ENCODE assay signal across 15 cellular contexts in the genomic region with DNA sequence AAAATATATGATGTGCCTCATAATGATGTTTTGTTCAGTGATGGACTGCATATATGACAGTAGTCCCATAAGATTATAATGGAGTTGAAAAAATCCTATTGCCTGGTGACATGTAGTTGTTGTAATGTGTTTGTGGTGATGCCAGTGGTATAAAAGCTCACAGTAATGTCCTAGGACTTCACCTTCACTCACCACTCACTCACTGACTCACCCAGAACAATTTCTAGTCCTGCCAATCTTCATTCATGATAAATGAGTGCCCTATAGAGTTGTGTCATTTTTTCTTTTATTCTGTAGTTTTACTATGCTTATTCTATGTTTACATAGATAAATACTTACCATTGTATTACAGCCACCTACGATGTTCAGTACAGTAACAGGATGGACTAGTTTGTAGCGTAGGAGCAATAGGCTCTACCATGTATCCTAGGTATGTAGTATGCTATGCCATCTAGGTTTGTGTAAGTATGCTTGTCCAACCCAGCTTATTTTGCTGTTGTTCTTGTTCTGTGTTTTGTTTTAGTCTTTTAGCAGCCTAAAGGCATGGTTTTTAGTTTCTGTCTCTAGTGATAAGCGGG. TPM values are rescaled to one million over a fixed set of nuclear protein-coding genes. Genes with fewer than 3 reads are reported as not detected.
DNase-seq lines count a peak whose midpoint lies in the region; ATAC-seq and TF ChIP-seq lines count a peak whose summit lies in the region.
"Had no signal": no experiment of that assay in that cellular context is flagged by ENCODE, and none has a peak within 500 bp of the region (broad histone marks: within the 10 kb centered on the region; RNA-seq: fewer than 3 reads in every experiment).

No MANE protein-coding gene starts in this region.

- TF ChIP-seq CTCF in RWPE1 (conservative IDR thresholded peaks at IDR 0.05; ENCODE audit: low read depth) (no peak), foreskin keratinocyte (conservative IDR thresholded peaks at IDR 0.05) (no peak), smooth muscle cell (IDR thresholded peaks at IDR 0.05; ENCODE audit: borderline replicate concordance, insufficient read depth, poor library complexity, severe bottlenecking) (no peak)

- H3K9ac ChIP-seq in smooth muscle cell (ENCODE audit: low read depth), result no peak overlapping the region

- no peaks in the 10 kb centered on the region for H3K9me3 ChIP-seq in smooth muscle cell (replicated peaks; ENCODE audit: low read depth)
- H3K9me3 ChIP-seq: lower lobe of right lung, upper lobe of left lung had no signal

- POLR2A ChIA-PET in RWPE1 (lab: Yijun Ruan, JAX; ENCODE audit: low non-redundant PET), result no interaction called here

- H2AFZ ChIP-seq in smooth muscle cell (ENCODE audit: low read depth), result no peak overlapping the region

- ATAC-seq in foreskin keratinocyte (peak; percentile 95), GM18502 (IDR thresholded peaks at IDR 0.05; ENCODE audit: poor library complexity, unreplicated experiment) (no peak), HG03025 (IDR thresholded peaks at IDR 0.05; ENCODE audit: low FRiP score, unreplicated experiment) (no peak), HG03521 (IDR thresholded peaks at IDR 0.05; ENCODE audit: unreplicated experiment) (no peak)
- ATAC-seq: K562, lower lobe of right lung had no signal

- no peaks in the 10 kb centered on the region for H3K27me3 Mint-ChIP-seq in activated T-cell treated with anti-CD3 and anti-CD28 coated beads, Interleukin-2, amount 50 U/mL, for 24 hours
- H3K27me3 Mint-ChIP-seq: activated B cell treated with CpG ODN at 0.5 μM for 24 hours, brain had no signal

- H3K27ac Mint-ChIP-seq in activated T-cell treated with anti-CD3 and anti-CD28 coated beads, Interleukin-2, amount 50 U/mL, for 24 hours, result peak overlapping the region; percentile 4
- H3K27ac Mint-ChIP-seq: activated B cell treated with CpG ODN at 0.5 μM for 24 hours, brain had no signal

- H4K20me1 ChIP-seq in smooth muscle cell (ENCODE audit: low read depth), result peaks cover 99% of the 10 kb centered on the region

- WGBS in smooth muscle cell (ENCODE audit: low lambda C conversion rate), result 95% methylated on average over 3 of the region's 3 CpGs

- peaks cover 52% of the 10 kb centered on the region for H3K4me1 Mint-ChIP-seq in activated T-cell treated with anti-CD3 and anti-CD28 coated beads, Interleukin-2, amount 50 U/mL, for 24 hours (ENCODE audit: low read depth)
- H3K4me1 Mint-ChIP-seq: brain had no signal

- no peaks in the 10 kb centered on the region for H3K36me3 ChIP-seq in smooth muscle cell (ENCODE audit: low read depth)

- H3K27me3 ChIP-seq in foreskin keratinocyte, result no peaks in the 10 kb centered on the region
- no peaks in the 10 kb centered on the region for H3K27me3 ChIP-seq in smooth muscle cell (ENCODE audit: low read depth)
- H3K27me3 ChIP-seq: upper lobe of left lung had no signal

- H3K4me2 ChIP-seq in smooth muscle cell, result no peak overlapping the region

- no peaks in the 10 kb centered on the region for H3F3A ChIP-seq in smooth muscle cell (ENCODE audit: low read depth)

- H3K27ac ChIP-seq in RWPE1 (no peak overlapping the region), foreskin keratinocyte (no peak overlapping the region), smooth muscle cell (ENCODE audit: low read depth) (peak overlapping the region; percentile 24)
- H3K27ac ChIP-seq: lower lobe of right lung, upper lobe of left lung had no signal

- no peaks in the 10 kb centered on the region for H3K4me1 ChIP-seq in foreskin keratinocyte
- H3K4me1 ChIP-seq in smooth muscle cell (ENCODE audit: low read depth), result no peaks in the 10 kb centered on the region

- H3K79me2 ChIP-seq in smooth muscle cell (ENCODE audit: low read depth), result peaks cover 87% of the 10 kb centered on the region

- no peaks in the 10 kb centered on the region for H3K9me3 Mint-ChIP-seq in activated T-cell treated with anti-CD3 and anti-CD28 coated beads, Interleukin-2, amount 50 U/mL, for 24 hours
- H3K9me3 Mint-ChIP-seq: activated B cell treated with CpG ODN at 0.5 μM for 24 hours, brain had no signal

- H3K4me3 ChIP-seq in smooth muscle cell, result no peak overlapping the region
- H3K4me3 ChIP-seq: K562, lower lobe of right lung, upper lobe of left lung had no signal

- CTCF ChIA-PET in RWPE1 (lab: Yijun Ruan, JAX), result no interaction called here

- peaks cover 70% of the 10 kb centered on the region for H3K36me3 Mint-ChIP-seq in activated T-cell treated with anti-CD3 and anti-CD28 coated beads, Interleukin-2, amount 50 U/mL, for 24 hours (ENCODE audit: low read depth)

- no peak overlapping the region for H3K4me3 Mint-ChIP-seq in activated T-cell treated with anti-CD3 and anti-CD28 coated beads, Interleukin-2, amount 50 U/mL, for 24 hours
- H3K4me3 Mint-ChIP-seq: activated B cell treated with CpG ODN at 0.5 μM for 24 hours, brain had no signal

- no peak for DNase-seq in activated T-cell treated with anti-CD3 and anti-CD28 coated beads, Interleukin-2, amount 50 U/mL, for 24 hours
- DNase-seq in activated T-cell treated with anti-CD3 and anti-CD28 coated beads, Interleukin-2, amount 50 U/mL, for 48 hours, result no peak
- DNase-seq in RWPE1 (ENCODE audit: low spot score), result peak; percentile 13
- peak; percentile 53 to 75 for DNase-seq in foreskin keratinocyte
- no peak for DNase-seq in smooth muscle cell (lab: John Stamatoyannopoulos, UW; ENCODE audit: unreplicated experiment)
- DNase-seq: activated B cell treated with CpG ODN at 0.5 μM for 24 hours, hypothalamus, lower lobe of right lung, NCI-H1694 treated with DMSO at 0.1 percent for 48 hours, upper lobe of left lung had no signal

RNA-seq across cellular contexts. Expression of a gene that starts 19.8 kb away (rescaled TPM):
- 72.8 and 74.1 TPM in 2 replicates for total RNA-seq in foreskin keratinocyte
- polyA plus RNA-seq in foreskin keratinocyte, result 24.4 and 25.9 TPM in 2 replicates
- total RNA-seq in smooth muscle cell, result 95.7 and 103 TPM in 2 replicates
- polyA plus RNA-seq in smooth muscle cell, result 53.8 and 71.2 TPM in 2 replicates

Comparison
In these comparisons a context has a peak if more than half of its experiments do, and no peak if none do; other contexts are left out.
1. DNase-seq: peak in RWPE1 (single experiment) and foreskin keratinocyte (2 of 2); none in activated T-cell treated with anti-CD3 and anti-CD28 coated beads, Interleukin-2, amount 50 U/mL, for 24 hours (single experiment), activated T-cell treated with anti-CD3 and anti-CD28 coated beads, Interleukin-2, amount 50 U/mL, for 48 hours (0 of 2) and smooth muscle cell (single experiment).